In genomic region chr17:20999841-21000532, GRCh38 we compare ENCODE assay signal across 13 cellular contexts. TPM values are rescaled to one million over a fixed set of nuclear protein-coding genes. Genes with fewer than 3 reads are reported as not detected.
DNase-seq lines count a peak whose midpoint lies in the region; ATAC-seq, FAIRE-seq and TF ChIP-seq lines count a peak whose summit lies in the region.
"Had no signal": no experiment of that assay in that cellular context is flagged by ENCODE, and none has a peak within 500 bp of the region (broad histone marks: within the 10 kb centered on the region; RNA-seq: fewer than 3 reads in every experiment).

No MANE protein-coding gene starts in this region.

- H3K9me3 Mint-ChIP-seq in astrocyte (ENCODE audit: unreplicated experiment) = no peaks in the 10 kb centered on the region
- no peaks in the 10 kb centered on the region for H3K9me3 Mint-ChIP-seq in nephron progenitor cell

- WGBS in heart right ventricle, 2 donors = 84 to 86% methylated on average over 13 of the region's 13 CpGs
- 79 to 88% (median 85%) methylated on average over 13 of the region's 13 CpGs for WGBS in heart left ventricle, 4 donors
- 72 to 80% methylated on average over 13 of the region's 13 CpGs for WGBS in tibial nerve, 2 donors

- TF ChIP-seq CTCF in heart right ventricle (IDR thresholded peaks at IDR 0.05) (no peak), heart left ventricle (IDR thresholded peaks at IDR 0.05) (no peak), astrocyte (IDR thresholded peaks at IDR 0.05; ENCODE audit: insufficient read depth, low read depth, low read length) (no peak), nephron progenitor cell (IDR thresholded peaks at IDR 0.05) (no peak), tibial nerve (IDR thresholded peaks at IDR 0.05) (no peak)

- TF ChIP-seq POLR2A in heart left ventricle (IDR thresholded peaks at IDR 0.05) (no peak), tibial nerve (IDR thresholded peaks at IDR 0.05) (no peak)

- DNase-seq in heart right ventricle = no peak
- DNase-seq in heart left ventricle = no peak
- no peak for DNase-seq in astrocyte (ENCODE audit: low read depth)
- no peak for DNase-seq in nephron progenitor cell
- no peak for DNase-seq in tibial nerve (ENCODE audit: low spot score in 2 of 2)
- no peak for DNase-seq in T-helper 9 cell
- no peak for DNase-seq in AG20443 (ENCODE audit: low spot score)
- DNase-seq in NCI-H1436 (lab: John Stamatoyannopoulos, UW) = no peak
- DNase-seq: activated CD4-positive, alpha-beta T cell treated with anti-CD3 and anti-CD28 coated beads for 4 hours; activated effector memory CD4-positive, alpha-beta T cell treated with anti-CD3 and anti-CD28 coated beads, Interleukin-2, amount 50 U/mL, for 16 hours; NCI-H1048; NCI-H226 had no signal

- H3K9me3 ChIP-seq in heart right ventricle = no peaks in the 10 kb centered on the region
- no peaks in the 10 kb centered on the region for H3K9me3 ChIP-seq in heart left ventricle
- H3K9me3 ChIP-seq in astrocyte (ENCODE audit: insufficient read depth, low read depth, low read length) = no peaks in the 10 kb centered on the region
- no peaks in the 10 kb centered on the region for H3K9me3 ChIP-seq in tibial nerve

- no peak overlapping the region for H2AFZ ChIP-seq in astrocyte (ENCODE audit: low read depth, low read length)

- H3K79me2 ChIP-seq in astrocyte (ENCODE audit: insufficient read depth, low read length) = peaks cover 61% of the 10 kb centered on the region

- H3K36me3 ChIP-seq in heart right ventricle (peaks cover 0 to 60% (median 36%) of the 10 kb centered on the region in 9 donors), heart left ventricle (peaks cover 6 to 64% (median 54%) of the 10 kb centered on the region in 9 donors), astrocyte (ENCODE audit: insufficient read depth, low read length) (peaks cover 41% of the 10 kb centered on the region), tibial nerve (peaks cover 0 to 50% (median 12%) of the 10 kb centered on the region in 3 donors)

- H3K4me1 ChIP-seq in heart right ventricle = peaks cover 8 to 75% (median 37%) of the 10 kb centered on the region in 9 donors
- peaks cover 0 to 78% (median 38%) of the 10 kb centered on the region in 12 donors for H3K4me1 ChIP-seq in heart left ventricle
- H3K4me1 ChIP-seq in astrocyte (ENCODE audit: insufficient read depth, low read length) = peaks cover 9% of the 10 kb centered on the region
- H3K4me1 ChIP-seq in tibial nerve = peaks cover 0 to 80% (median 14%) of the 10 kb centered on the region in 4 donors

- H3K27ac Mint-ChIP-seq in astrocyte (ENCODE audit: unreplicated experiment) (peak overlapping the region; percentile 84), nephron progenitor cell (peak overlapping the region; percentile 16)

- H3K9ac ChIP-seq in astrocyte (ENCODE audit: low read length) = no peak overlapping the region

- H3K4me1 Mint-ChIP-seq in astrocyte (ENCODE audit: low read depth, unreplicated experiment) (peaks cover 19% of the 10 kb centered on the region), nephron progenitor cell (peaks cover 22% of the 10 kb centered on the region)

- intact Hi-C loops in heart right ventricle (cut with DNase I) (loop anchor here in 3 of 10 donors (10.0 kb wide), 4 partner anchors 65 to 205 kb away; no protein-coding TSS in a partner anchor), heart left ventricle (cut with DNase I) (loop anchor here in 5 of 10 donors (5.0 to 10.0 kb wide), 6 partner anchors 42 to 775 kb away; partner anchors contain the start of gene USP22 (in 1 of the 5))

- no peak for ATAC-seq in heart right ventricle
- ATAC-seq in heart left ventricle = no peak
- ATAC-seq: HCT116 had no signal

- H3K4me3 ChIP-seq in heart right ventricle = no peak overlapping the region
- no peak overlapping the region for H3K4me3 ChIP-seq in heart left ventricle
- no peak overlapping the region for H3K4me3 ChIP-seq in astrocyte (ENCODE audit: insufficient read depth, low read depth, low read length)
- H3K4me3 ChIP-seq in tibial nerve = no peak overlapping the region

- no peak for TF ChIP-seq EP300 in tibial nerve (IDR thresholded peaks at IDR 0.05)

- no peak for FAIRE-seq in astrocyte (lab: Jason Lieb, UNC)

- peaks cover 80% of the 10 kb centered on the region for H4K20me1 ChIP-seq in astrocyte (ENCODE audit: insufficient read depth, low read length)

- H3K27ac ChIP-seq in heart right ventricle (peak overlapping the region in 6 of 10 donors; percentile 1 to 50 (median 36)), heart left ventricle (peak overlapping the region in 6 of 12 donors; percentile 41 to 67 (median 52)), astrocyte (ENCODE audit: low read depth, low read length) (no peak overlapping the region), tibial nerve (peak overlapping the region in 3 of 4 donors; percentile 33 to 80 (median 62))

- peaks cover 33% of the 10 kb centered on the region for H3K36me3 Mint-ChIP-seq in astrocyte (ENCODE audit: low read depth, unreplicated experiment)
- H3K36me3 Mint-ChIP-seq in nephron progenitor cell (ENCODE audit: low read depth) = peaks cover 32% of the 10 kb centered on the region

- H3K27me3 Mint-ChIP-seq in astrocyte (ENCODE audit: low read depth, unreplicated experiment) (no peaks in the 10 kb centered on the region), nephron progenitor cell (ENCODE audit: low read depth, poor library complexity) (no peaks in the 10 kb centered on the region)

- H3K4me2 ChIP-seq in astrocyte (ENCODE audit: low read length) = no peak overlapping the region

- H3K4me3 Mint-ChIP-seq in astrocyte (ENCODE audit: unreplicated experiment) (no peak overlapping the region), nephron progenitor cell (no peak overlapping the region)

- no peaks in the 10 kb centered on the region for H3K27me3 ChIP-seq in heart right ventricle
- no peaks in the 10 kb centered on the region for H3K27me3 ChIP-seq in heart left ventricle
- H3K27me3 ChIP-seq in astrocyte (ENCODE audit: insufficient read depth, low read length) = no peaks in the 10 kb centered on the region
- no peaks in the 10 kb centered on the region for H3K27me3 ChIP-seq in tibial nerve

RNA-seq across cellular contexts. Expression of gene USP22, which starts 42.8 kb away (rescaled TPM):
- total RNA-seq in heart right ventricle (100 to 1,000 TPM; 121 to 218 (median 182) TPM), heart left ventricle (100 to 1,000 TPM; 120 to 207 (median 193) TPM), astrocyte (243 and 266 TPM in 2 replicates), tibial nerve (100 to 1,000 TPM; 109 to 169 (median 133) TPM)
- polyA plus RNA-seq in heart right ventricle (10 to 100 TPM; 26.6 to 47.4 TPM), heart left ventricle (10 to 100 TPM; 33.7 to 95.1 TPM)
